ENCODE assay signal across 8 cellular contexts in genomic region chr9:14271078-14271673, GRCh38. TPM values are rescaled to one million over a fixed set of nuclear protein-coding genes. Genes with fewer than 3 reads are reported as not detected.
DNase-seq lines count a peak whose midpoint lies in the region; ATAC-seq, FAIRE-seq and TF ChIP-seq lines count a peak whose summit lies in the region.

No MANE protein-coding gene starts in this region.

- 0% methylated on average over 5 of the region's 7 CpGs for WGBS in K562 (ENCODE audit: insufficient coverage, low coverage, missing lambda C conversion rate)

- H3K9me1 ChIP-seq in K562 (ENCODE audit: control insufficient read depth, insufficient read depth, low read length) = no peaks in the 10 kb centered on the region

- intact Hi-C loops in K562 (cut with micrococcal nuclease) (no loop called here), left colon (cut with DNase I, micrococcal nuclease) (no loop called here), upper lobe of right lung (cut with DNase I) (no loop called here)

- H3K27ac ChIP-seq in K562 (ENCODE audit: extremely low read depth, low read depth, low read length) = no peak overlapping the region
- no peak overlapping the region for H3K27ac ChIP-seq in upper lobe of right lung

- TF ChIP-seq EP300 in K562 (IDR thresholded peaks at IDR 0.05; ENCODE audit: low read length) = no peak

- in situ Hi-C loops in K562 (cut with MboI) = no loop called here

- no peak for TF ChIP-seq CTCF in K562 (IDR thresholded peaks at IDR 0.05 in 2 of 3, conservative IDR thresholded peaks at IDR 0.05 in 1 of 3; ENCODE audit: insufficient read depth in 2 of 3, low read depth in 1 of 3, low read length in 3 of 3)
- no peak for TF ChIP-seq CTCF in upper lobe of right lung (IDR thresholded peaks at IDR 0.05)

- H3K79me2 ChIP-seq in K562 (ENCODE audit: control insufficient read depth, insufficient read depth, low read length) = no peaks in the 10 kb centered on the region

- no peaks in the 10 kb centered on the region for H3K9me3 ChIP-seq in K562 (replicated peaks; ENCODE audit: control insufficient read depth, insufficient read depth, low read depth, low read length)
- no peaks in the 10 kb centered on the region for H3K9me3 ChIP-seq in upper lobe of right lung

- no peak for FAIRE-seq in K562 (lab: Jason Lieb, UNC)

- POLR2A ChIA-PET in K562 (lab: Yijun Ruan, JAX) = no interaction called here

- H3K27me3 ChIP-seq in K562 (ENCODE audit: control insufficient read depth in 2 of 2, insufficient read depth in 2 of 2, low read length in 2 of 2) = no peaks in the 10 kb centered on the region
- no peaks in the 10 kb centered on the region for H3K27me3 ChIP-seq in upper lobe of right lung

- H4K20me1 ChIP-seq in K562 (replicated peaks; ENCODE audit: control insufficient read depth, insufficient read depth, low read length) = no peaks in the 10 kb centered on the region

- H3K36me3 ChIP-seq in K562 (ENCODE audit: control insufficient read depth, insufficient read depth, low read length) (no peaks in the 10 kb centered on the region), upper lobe of right lung (no peaks in the 10 kb centered on the region)

- H3K4me2 ChIP-seq in K562 (ENCODE audit: insufficient read depth, low read length) = no peak overlapping the region

- no peak overlapping the region for H3K9ac ChIP-seq in K562 (ENCODE audit: insufficient read depth in 1 of 2, low read depth in 2 of 2, low read length in 2 of 2)

- DNase-seq in NCI-H2081 (lab: John Stamatoyannopoulos, UW) = peak; percentile 85 to 95
- peak in 3 of 4 experiments; percentile 4 to 71 (median 6) for DNase-seq in K562 (ENCODE audit: extremely low read depth in 1 of 4, low spot score in 3 of 4)
- DNase-seq in left colon = peak; percentile 28 to 44
- DNase-seq in upper lobe of right lung = no peak
- DNase-seq in HuH-7 (ENCODE audit: low spot score) = no peak

- TF ChIP-seq RAD21 in K562 (CRISPR knock-in tag; conservative IDR thresholded peaks at IDR 0.05 in 1 of 2, IDR thresholded peaks at IDR 0.05 in 1 of 2) = no peak

- H3K4me1 ChIP-seq in K562 (replicated peaks in 1 of 2; ENCODE audit: control insufficient read depth in 2 of 2, insufficient read depth in 2 of 2, low read length in 2 of 2) = peaks cover 0 to 3% of the 10 kb centered on the region in 2 experiments; a peak in 1 of 5 replicates
- peaks cover 21% of the 10 kb centered on the region for H3K4me1 ChIP-seq in upper lobe of right lung

- no TSS peak for BruUV-seq in K562 (replicated peaks; lab: Mats Ljungman, UMichigan)

- no peak for TF ChIP-seq POLR2A in K562 (conservative IDR thresholded peaks at IDR 0.05)

- CTCF ChIA-PET in K562 (lab: Yijun Ruan, JAX; ENCODE audit: low intra/inter-chr PET ratio) = no interaction called here

- ATAC-seq in K562 = peak; percentile 50
- peak; percentile 39 for ATAC-seq in left colon
- ATAC-seq in upper lobe of right lung = peak; percentile 62
- no peak for ATAC-seq in HG03469 (IDR thresholded peaks at IDR 0.05; ENCODE audit: unreplicated experiment)
- ATAC-seq in esophagus mucosa = no peak
- no peak for ATAC-seq in HG02571 (IDR thresholded peaks at IDR 0.05; ENCODE audit: unreplicated experiment)

- no peak overlapping the region for H2AFZ ChIP-seq in K562 (ENCODE audit: low read depth, low read length)

- H3K4me3 ChIP-seq in K562 (no peak overlapping the region), upper lobe of right lung (no peak overlapping the region)

TF ChIP-seq in K562, 482 proteins besides CTCF, POLR2A, EP300 and RAD21:
- TF ChIP-seq MCM5 (IDR thresholded peaks at IDR 0.05; ENCODE audit: low read depth) (no peak), ZNF197 (CRISPR knock-in tag; IDR thresholded peaks at IDR 0.05; ENCODE audit: low read depth) (no peak), ZBTB7A (IDR thresholded peaks at IDR 0.05; ENCODE audit: borderline replicate concordance, control insufficient read depth, low read depth, low read length) (no peak), SRSF3 (IDR thresholded peaks at IDR 0.05; ENCODE audit: insufficient read depth, low read length) (no peak), FOXM1 (IDR thresholded peaks at IDR 0.05; ENCODE audit: low read depth) (no peak), FOXM1 (CRISPR knock-in tag; IDR thresholded peaks at IDR 0.05; ENCODE audit: low read depth) (no peak), CREBBP (IDR thresholded peaks at IDR 0.05; ENCODE audit: low read depth, low read length) (no peak), E2F1 (CRISPR knock-in tag; IDR thresholded peaks at IDR 0.05) (no peak), POLR2AphosphoS5 (IDR thresholded peaks at IDR 0.05; ENCODE audit: control insufficient read depth, insufficient read depth, low read depth, low read length) (no peak), RUNX1 (IDR thresholded peaks at IDR 0.05; ENCODE audit: low read depth) (no peak), CREB1 (IDR thresholded peaks at IDR 0.05) (no peak), CREB1 (CRISPR knock-in tag; IDR thresholded peaks at IDR 0.05) (no peak), CBFA2T3 (IDR thresholded peaks at IDR 0.05) (peak; percentile 63), ZNF140 (CRISPR knock-in tag; IDR thresholded peaks at IDR 0.05) (no peak), NR2C1 (IDR thresholded peaks at IDR 0.05) (no peak), NR2C1 (tag; IDR thresholded peaks at IDR 0.05) (no peak), NFIC (IDR thresholded peaks at IDR 0.05) (peak; percentile 74), VEZF1 (CRISPR knock-in tag; IDR thresholded peaks at IDR 0.05) (peak; percentile 78), CEBPG (CRISPR knock-in tag; IDR thresholded peaks at IDR 0.05) (no peak), CEBPG (tag; conservative IDR thresholded peaks at IDR 0.05 in 1 of 2, IDR thresholded peaks at IDR 0.05 in 1 of 2) (no peak), CBFA2T2 (conservative IDR thresholded peaks at IDR 0.05) (peak; percentile 47), ZNF143 (CRISPR knock-in tag; IDR thresholded peaks at IDR 0.05) (no peak), BACH1 (tag; IDR thresholded peaks at IDR 0.05) (no peak), ILF3 (IDR thresholded peaks at IDR 0.05; ENCODE audit: borderline replicate concordance) (no peak), COPS2 (conservative IDR thresholded peaks at IDR 0.05) (no peak), ZBTB17 (CRISPR knock-in tag; IDR thresholded peaks at IDR 0.05) (no peak), DACH1 (IDR thresholded peaks at IDR 0.05; ENCODE audit: partially characterized antibody) (no peak), TAL1 (IDR thresholded peaks at IDR 0.05) (peak; percentile 21; the same call in 1 of the 2 replicates), TSC22D4 (tag; IDR thresholded peaks at IDR 0.05) (no peak), KLF6 (CRISPR knock-in tag; IDR thresholded peaks at IDR 0.05; ENCODE audit: borderline replicate concordance) (no peak), ZNF3 (CRISPR knock-in tag; IDR thresholded peaks at IDR 0.05) (no peak), HMGN3 (IDR thresholded peaks at IDR 0.05; ENCODE audit: borderline replicate concordance, extremely low read depth, insufficient read length, low read depth, low read length) (no peak), E2F3 (CRISPR knock-in tag; IDR thresholded peaks at IDR 0.05) (no peak)

RNA-seq across cellular contexts. Expression of gene NFIB, which starts 42.8 kb away (rescaled TPM):
- total RNA-seq in K562 (2011; cell fraction: chromatin; rRNA removed; ENCODE audit: low replicate concordance) = 6.9 and 16.5 TPM in 2 replicates
- 1.5 and 1.7 TPM in 2 replicates for total RNA-seq in K562 (2011; cell fraction: nucleolus; rRNA removed)
- total RNA-seq in K562 (2011; cell fraction: nucleoplasm; rRNA removed) = 7.2 and 8.9 TPM in 2 replicates
- total RNA-seq in K562 (2014; rRNA removed) (1.7 and 2.2 TPM in 2 replicates), K562 (2014; rRNA removed; fragmentation: Illumina TruSeq; extraction: Trizol) (2.7 and 3.1 TPM in 2 replicates), K562 (2015; rRNA removed; fragmentation: Illumina TruSeq; extraction: Trizol) (3.3 TPM in 2 replicates), K562 (2021) (3.0 and 3.4 TPM in 2 replicates), left colon (10 to 100 TPM; 45.2 to 74.7 TPM), upper lobe of right lung (99.4 TPM), esophagus mucosa (37.2 TPM)
- polyA plus RNA-seq in K562 (2011; rRNA removed) (1.2 TPM in 2 replicates), K562 (2014; fragmentation: Illumina TruSeq; extraction: Trizol) (1.7 and 1.9 TPM in 2 replicates), K562 (2014; fragmentation: Nextera tagmentation; extraction: Ambion mirVana) (1 to 10 TPM; 1.2 to 1.9 TPM), K562 (2014; rRNA removed) (0.32 and 1.4 TPM in 2 replicates)
- 0.49 and 0.81 TPM in 2 replicates for polyA plus RNA-seq in K562 (2011; cell fraction: cytosol; rRNA removed)
- 4.0 and 6.3 TPM in 2 replicates for polyA plus RNA-seq in K562 (2011; cell fraction: nucleus; rRNA removed)
- 0.96 and 1.3 TPM in 2 replicates for polyA plus RNA-seq in K562 (2012)
- 7.6 and 15.9 TPM in 2 replicates for polyA minus RNA-seq in K562 (2011; rRNA and poly(A)+ RNA removed)
- 1.2 and 2.5 TPM in 2 replicates for polyA minus RNA-seq in K562 (2011; cell fraction: cytosol; rRNA and poly(A)+ RNA removed)
- polyA minus RNA-seq in K562 (2011; cell fraction: nucleus; rRNA and poly(A)+ RNA removed) = 5.1 and 15.2 TPM in 2 replicates

Comparison
In these comparisons a context has a peak if more than half of its experiments do, and no peak if none do; other contexts are left out.
1. DNase-seq: peak in NCI-H2081 (2 of 2), K562 (3 of 4) and left colon (2 of 2); none in upper lobe of right lung (single experiment) and HuH-7 (single experiment).
2. ATAC-seq: peak in K562 (single experiment), left colon (single experiment) and upper lobe of right lung (single experiment); none in HG03469 (single experiment), esophagus mucosa (single experiment) and HG02571 (single experiment).